Comparison of ENCODE assay signal across 1 cellular context in the genomic region with DNA sequence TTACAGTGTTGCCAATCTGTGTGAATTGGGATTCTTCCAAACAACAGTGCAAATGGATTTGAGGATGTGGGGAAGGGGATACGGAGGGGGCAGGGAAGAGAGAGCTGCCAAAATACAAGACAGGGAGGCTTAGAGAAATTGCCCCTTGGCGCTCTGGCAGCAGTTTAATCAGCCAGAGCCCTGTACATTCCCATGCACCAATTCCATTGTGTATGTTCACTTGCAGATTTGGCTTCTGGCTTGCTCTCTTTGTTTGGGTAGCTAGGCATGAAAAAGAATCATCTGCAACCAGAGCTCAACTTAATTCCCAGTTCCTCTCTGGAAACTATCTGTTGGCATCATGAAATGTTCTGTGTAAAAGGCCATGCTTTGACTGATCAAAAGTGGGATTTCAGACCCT.
TF ChIP-seq lines count a peak whose summit lies in the region.

No MANE protein-coding gene starts in this region.

TF ChIP-seq in H1, 55 proteins besides CTCF, POLR2A, EP300 and RAD21:
- TF ChIP-seq CBX5 (IDR thresholded peaks at IDR 0.05; ENCODE audit: low read depth, low read length) (no peak), MAFK (IDR thresholded peaks at IDR 0.05; ENCODE audit: low read depth, low read length) (no peak), BRCA1 (IDR thresholded peaks at IDR 0.05; ENCODE audit: low read depth, low read length) (no peak), TAF1 (IDR thresholded peaks at IDR 0.05; ENCODE audit: low read depth, low read length) (no peak), SIRT6 (IDR thresholded peaks at IDR 0.05; ENCODE audit: low read length) (no peak), HDAC6 (IDR thresholded peaks at IDR 0.05; ENCODE audit: low read depth, low read length) (no peak), CHD1 (IDR thresholded peaks at IDR 0.05; ENCODE audit: low read depth, low read length) (no peak), KDM5A (IDR thresholded peaks at IDR 0.05; ENCODE audit: low read length) (no peak), SIX5 (IDR thresholded peaks at IDR 0.05; ENCODE audit: low read depth, low read length) (no peak), TBP (IDR thresholded peaks at IDR 0.05; ENCODE audit: low read depth, low read length) (no peak), RBBP5 (IDR thresholded peaks at IDR 0.05; ENCODE audit: borderline replicate concordance, low read depth, low read length) (no peak), SRF (IDR thresholded peaks at IDR 0.05; ENCODE audit: low read depth, low read length) (no peak), POU5F1 (IDR thresholded peaks at IDR 0.05; ENCODE audit: low read depth, low read length) (no peak), TEAD4 (IDR thresholded peaks at IDR 0.05; ENCODE audit: low read depth, low read length) (no peak), SAP30 (IDR thresholded peaks at IDR 0.05; ENCODE audit: insufficient read depth, insufficient replicate concordance, low read length) (no peak), RNF2 (IDR thresholded peaks at IDR 0.05; ENCODE audit: borderline replicate concordance, low read depth, low read length, missing control alignments, poor library complexity, severe bottlenecking) (no peak), SP2 (IDR thresholded peaks at IDR 0.05; ENCODE audit: low read length) (no peak), BACH1 (IDR thresholded peaks at IDR 0.05; ENCODE audit: low read length) (no peak)
- TF ChIP-seq, protein P1, sequence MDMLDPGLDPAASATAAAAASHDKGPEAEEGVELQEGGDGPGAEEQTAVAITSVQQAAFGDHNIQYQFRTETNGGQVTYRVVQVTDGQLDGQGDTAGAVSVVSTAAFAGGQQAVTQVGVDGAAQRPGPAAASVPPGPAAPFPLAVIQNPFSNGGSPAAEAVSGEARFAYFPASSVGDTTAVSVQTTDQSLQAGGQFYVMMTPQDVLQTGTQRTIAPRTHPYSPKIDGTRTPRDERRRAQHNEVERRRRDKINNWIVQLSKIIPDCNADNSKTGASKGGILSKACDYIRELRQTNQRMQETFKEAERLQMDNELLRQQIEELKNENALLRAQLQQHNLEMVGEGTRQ (IDR thresholded peaks at IDR 0.05; ENCODE audit: low read length), result no peak
